1 cellular context compared by ENCODE assay signal in genomic region chr12:106140223-106140986, GRCh38.
TF ChIP-seq lines count a peak whose summit lies in the region.

No MANE protein-coding gene starts in this region.

TF ChIP-seq in H1, 55 proteins besides CTCF, POLR2A, EP300 and RAD21:
- TF ChIP-seq KDM5A (IDR thresholded peaks at IDR 0.05; ENCODE audit: low read length) (no peak), SIN3A (conservative IDR thresholded peaks at IDR 0.05 in 1 of 2, IDR thresholded peaks at IDR 0.05 in 1 of 2; ENCODE audit: low read depth in 1 of 2, low read length in 2 of 2) (no peak), CBX5 (IDR thresholded peaks at IDR 0.05; ENCODE audit: low read depth, low read length) (no peak), KDM1A (IDR thresholded peaks at IDR 0.05; ENCODE audit: borderline replicate concordance, low read length) (no peak), ATF3 (IDR thresholded peaks at IDR 0.05; ENCODE audit: insufficient read depth, low read depth, low read length) (no peak), RFX5 (IDR thresholded peaks at IDR 0.05; ENCODE audit: borderline replicate concordance, low read depth, low read length) (no peak), SRF (IDR thresholded peaks at IDR 0.05; ENCODE audit: low read depth, low read length) (no peak), CHD7 (IDR thresholded peaks at IDR 0.05; ENCODE audit: insufficient replicate concordance, low read length) (no peak), HDAC6 (IDR thresholded peaks at IDR 0.05; ENCODE audit: low read depth, low read length) (no peak), ATF2 (IDR thresholded peaks at IDR 0.05; ENCODE audit: low read length) (no peak), YY1 (IDR thresholded peaks at IDR 0.05; ENCODE audit: low read depth, low read length) (no peak), FOSL1 (IDR thresholded peaks at IDR 0.05; ENCODE audit: insufficient read depth, low read depth, low read length) (no peak)
